ENCODE assay signal across 18 cellular contexts in genomic region chr16:12065866-12066545, GRCh38.
"Had no signal": no experiment of that assay in that cellular context is flagged by ENCODE, and none has a peak within 500 bp of the region (broad histone marks: within the 10 kb centered on the region; RNA-seq: fewer than 3 reads in every experiment).

No MANE protein-coding gene starts in this region.

- H3K9me3 ChIP-seq: body of pancreas, esophagus muscularis mucosa, gastroesophageal sphincter, heart left ventricle, neutrophil, pancreas, right lobe of liver, thyroid gland had no signal

- H3K27ac ChIP-seq: body of pancreas, esophagus muscularis mucosa, gastroesophageal sphincter, heart left ventricle, neutrophil, pancreas, right lobe of liver, thyroid gland, VCaP had no signal

- H3K36me3 ChIP-seq: pancreas, right lobe of liver had no signal

- H3K4me3 ChIP-seq: body of pancreas, esophagus muscularis mucosa, gastroesophageal sphincter, heart left ventricle, pancreas, right lobe of liver, thyroid gland had no signal

- DNase-seq: activated CD4-positive, alpha-beta T cell treated with anti-CD3 and anti-CD28 coated beads for 1 hour; activated CD4-positive, alpha-beta T cell treated with anti-CD3 and anti-CD28 coated beads, Interleukin-2, amount 50 U/mL, for 48 hours; activated naive CD4-positive, alpha-beta T cell; body of pancreas; caudate nucleus; heart left ventricle; kidney; pancreas; right lobe of liver; small intestine; stimulated activated CD4-positive, alpha-beta T cell treated with anti-CD3 and anti-CD28 coated beads, Interleukin-4, amount 100 ng/mL, for 1 hour had no signal

- H3K4me1 ChIP-seq: body of pancreas, pancreas, right lobe of liver had no signal

- H3K27me3 ChIP-seq: body of pancreas, esophagus muscularis mucosa, gastroesophageal sphincter, heart left ventricle, neutrophil, pancreas, right lobe of liver, thyroid gland had no signal

- H3K4me3 Mint-ChIP-seq: T-helper 1 cell treated with Interleukin-12 subunit alpha and Interleukin-12 subunit beta and Interleukin-4 antibody, amounts not matched to agents 30 μg/mL and 1 μg/mL, for 36 hours had no signal

- H3K9me3 Mint-ChIP-seq: T-helper 1 cell treated with Interleukin-12 subunit alpha and Interleukin-12 subunit beta and Interleukin-4 antibody, amounts not matched to agents 30 μg/mL and 1 μg/mL, for 36 hours had no signal

- ATAC-seq: body of pancreas, gastroesophageal sphincter, heart left ventricle, left lobe of liver, pancreas, right lobe of liver had no signal

- H3K27ac Mint-ChIP-seq: T-helper 1 cell treated with Interleukin-12 subunit alpha and Interleukin-12 subunit beta and Interleukin-4 antibody, amounts not matched to agents 30 μg/mL and 1 μg/mL, for 36 hours had no signal
